Comparison of ENCODE assay signal across 1 cellular context in genomic region chr14:32950584-32950983, GRCh38.
TF ChIP-seq lines count a peak whose summit lies in the region.

No MANE protein-coding gene starts in this region.

TF ChIP-seq in HepG2, 621 proteins besides CTCF, POLR2A, EP300 and RAD21 (continued from another document):
- TF ChIP-seq MAFF (IDR thresholded peaks at IDR 0.05; ENCODE audit: low read depth, low read length) (peak; percentile 64; the same call in 1 of the 2 replicates), MAFK (conservative IDR thresholded peaks at IDR 0.05 in 1 of 2, IDR thresholded peaks at IDR 0.05 in 1 of 2; ENCODE audit: low read length in 2 of 2) (peak; percentile 67 to 81)
